Comparison of ENCODE assay signal across 9 cellular contexts in the genomic region with DNA sequence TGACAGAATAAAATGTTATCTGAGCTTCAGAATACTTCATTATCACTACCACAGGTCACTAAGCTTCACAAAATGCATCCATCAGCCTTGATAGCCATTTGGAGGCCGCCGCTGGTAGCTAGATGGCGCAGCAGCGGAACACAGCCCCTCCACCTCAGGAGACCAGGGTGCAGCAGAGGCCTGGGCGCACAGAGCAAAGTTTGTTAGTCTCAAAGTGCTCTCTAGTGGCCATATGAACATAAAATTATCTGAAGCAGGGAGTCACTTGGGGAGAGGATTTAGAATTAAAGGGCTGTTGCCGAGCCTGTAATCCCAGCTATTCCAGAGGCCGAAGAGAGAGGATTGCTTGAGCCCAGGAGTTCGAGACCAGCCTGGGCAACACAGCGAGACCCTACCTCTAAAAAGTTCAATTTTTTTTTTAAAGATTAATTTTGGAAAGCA. TPM values are rescaled to one million over a fixed set of nuclear protein-coding genes. Genes with fewer than 3 reads are reported as not detected.
DNase-seq lines count a peak whose midpoint lies in the region; ATAC-seq and TF ChIP-seq lines count a peak whose summit lies in the region.
"Had no signal": no experiment of that assay in that cellular context is flagged by ENCODE, and none has a peak within 500 bp of the region (broad histone marks: within the 10 kb centered on the region; RNA-seq: fewer than 3 reads in every experiment).

No MANE protein-coding gene starts in this region.

- ATAC-seq in GM18867 (IDR thresholded peaks at IDR 0.05; ENCODE audit: unreplicated experiment) (peak; percentile 100), HG03060 (IDR thresholded peaks at IDR 0.05; ENCODE audit: low read depth, unreplicated experiment) (peak; percentile 89), mucosa of descending colon (peak; percentile 90)
- ATAC-seq in stimulated activated naive CD8-positive, alpha-beta T cell treated with anti-CD3 and anti-CD28 coated beads, Interleukin-15, amount 100 ng/mL, for 72 hours = peak; percentile 98

- intact Hi-C loops in mucosa of descending colon (cut with DNase I, micrococcal nuclease) = no loop called here

- TF ChIP-seq CTCF in mucosa of descending colon (IDR thresholded peaks at IDR 0.05) = peak; percentile 32

- H3K36me3 ChIP-seq in mucosa of descending colon (ENCODE audit: low read depth) = no peaks in the 10 kb centered on the region
- H3K36me3 ChIP-seq: thoracic aorta had no signal

- peaks cover 10% of the 10 kb centered on the region for H3K4me1 ChIP-seq in mucosa of descending colon (ENCODE audit: low read depth)

- no peak overlapping the region for H3K4me3 Mint-ChIP-seq in stimulated activated naive CD8-positive, alpha-beta T cell treated with anti-CD3 and anti-CD28 coated beads, Interleukin-15, amount 100 ng/mL, for 72 hours

- H3K9me3 ChIP-seq in mucosa of descending colon = no peaks in the 10 kb centered on the region
- H3K9me3 ChIP-seq: thoracic aorta had no signal

- no peaks in the 10 kb centered on the region for H3K9me3 Mint-ChIP-seq in stimulated activated naive CD8-positive, alpha-beta T cell treated with anti-CD3 and anti-CD28 coated beads, Interleukin-15, amount 100 ng/mL, for 72 hours

- H3K27ac Mint-ChIP-seq in stimulated activated naive CD8-positive, alpha-beta T cell treated with anti-CD3 and anti-CD28 coated beads, Interleukin-15, amount 100 ng/mL, for 72 hours = no peak overlapping the region

- peaks cover 5% of the 10 kb centered on the region for H3K4me1 Mint-ChIP-seq in stimulated activated naive CD8-positive, alpha-beta T cell treated with anti-CD3 and anti-CD28 coated beads, Interleukin-15, amount 100 ng/mL, for 72 hours

- peak; percentile 82 to 93 for DNase-seq in AML-193 (lab: John Stamatoyannopoulos, UW)
- DNase-seq in NCI-H2227 treated with DMSO at 0.1 percent for 48 hours (lab: John Stamatoyannopoulos, UW) = peak; percentile 36
- peak; percentile 26 for DNase-seq in activated CD4-positive, alpha-beta T cell treated with anti-CD3 and anti-CD28 coated beads for 24 hours (ENCODE audit: low read depth in 2 of 2)
- DNase-seq in dermis microvascular lymphatic vessel endothelial cell (ENCODE audit: low read depth in 2 of 2) = peak; percentile 83 to 85
- DNase-seq in mucosa of descending colon = peak; percentile 62 to 73 (median 66)
- peak; percentile 57 to 77 for DNase-seq in stimulated activated naive CD8-positive, alpha-beta T cell treated with anti-CD3 and anti-CD28 coated beads, Interleukin-15, amount 100 ng/mL, for 72 hours

- no peaks in the 10 kb centered on the region for H3K27me3 Mint-ChIP-seq in stimulated activated naive CD8-positive, alpha-beta T cell treated with anti-CD3 and anti-CD28 coated beads, Interleukin-15, amount 100 ng/mL, for 72 hours

- no peak overlapping the region for H3K4me3 ChIP-seq in mucosa of descending colon
- H3K4me3 ChIP-seq: thoracic aorta had no signal

RNA-seq across cellular contexts. Expression of a gene that starts 8.1 kb away (rescaled TPM):
- 73.2 and 77.0 TPM in 2 replicates for total RNA-seq in dermis microvascular lymphatic vessel endothelial cell
- 10 to 100 TPM; 53.3 to 63.7 (median 55.4) TPM for total RNA-seq in mucosa of descending colon

Comparison
In these comparisons a context has a peak if more than half of its experiments do, and no peak if none do; other contexts are left out.
1. DNase-seq: peak in every context shown above with its lines; median percentile 88 in AML-193; 84 in dermis microvascular lymphatic vessel endothelial cell; 67 in stimulated activated naive CD8-positive, alpha-beta T cell treated with anti-CD3 and anti-CD28 coated beads, Interleukin-15, amount 100 ng/mL, for 72 hours; 66 in mucosa of descending colon; 36 in NCI-H2227 treated with DMSO at 0.1 percent for 48 hours; 26 in activated CD4-positive, alpha-beta T cell treated with anti-CD3 and anti-CD28 coated beads for 24 hours.